ENCODE assay signal across 12 cellular contexts in the genomic region with DNA sequence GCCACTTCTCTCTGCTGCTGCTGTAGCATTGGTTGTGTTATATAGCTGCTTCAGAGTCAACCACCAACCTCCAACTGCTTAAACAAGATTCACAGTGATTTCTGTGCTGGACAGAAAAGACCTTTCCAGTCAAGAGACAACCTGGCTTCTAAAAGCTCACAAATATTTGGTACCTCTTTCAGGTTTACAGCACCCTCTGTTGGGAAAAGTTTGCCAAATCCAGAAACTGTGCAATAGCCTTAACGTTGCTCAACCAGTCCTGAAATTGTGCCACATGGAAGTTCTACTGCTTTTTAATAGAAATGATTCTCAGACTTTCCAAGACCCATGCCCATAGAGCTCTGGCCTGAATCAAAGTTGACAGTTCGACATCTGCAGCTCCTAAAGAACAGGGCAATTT.
DNase-seq lines count a peak whose midpoint lies in the region; ATAC-seq, FAIRE-seq and TF ChIP-seq lines count a peak whose summit lies in the region.
"Had no signal": no experiment of that assay in that cellular context is flagged by ENCODE, and none has a peak within 500 bp of the region (broad histone marks: within the 10 kb centered on the region; RNA-seq: fewer than 3 reads in every experiment).

No MANE protein-coding gene starts in this region.

- peak; percentile 14 for DNase-seq in DMS53 treated with DMSO at 0.1 percent for 48 hours (lab: John Stamatoyannopoulos, UW; ENCODE audit: unreplicated experiment)
- DNase-seq in SJCRH30 = peak; percentile 5 to 54
- DNase-seq in iPS-NIHi11 (ENCODE audit: low spot score) = peak; percentile 34
- no peak for DNase-seq in thyroid gland
- DNase-seq in pancreas = no peak
- no peak for DNase-seq in putamen (ENCODE audit: low spot score)
- no peak for DNase-seq in GM19239 (ENCODE audit: insufficient read length, low spot score)
- DNase-seq: activated CD4-positive, alpha-beta T cell treated with anti-CD3 and anti-CD28 coated beads for 36 hours; left colon had no signal

- ATAC-seq in HG02798 (IDR thresholded peaks at IDR 0.05; ENCODE audit: poor library complexity, unreplicated experiment) (peak; percentile 37), pancreas (no peak)
- ATAC-seq: activated CD4-positive, alpha-beta T cell treated with anti-CD3 and anti-CD28 coated beads for 36 hours; left colon had no signal

- H3K9me3 ChIP-seq in SJCRH30 (replicated peaks) = no peaks in the 10 kb centered on the region
- no peaks in the 10 kb centered on the region for H3K9me3 ChIP-seq in thyroid gland
- no peaks in the 10 kb centered on the region for H3K9me3 ChIP-seq in pancreas
- H3K9me3 ChIP-seq: tibial nerve had no signal

- no peak for TF ChIP-seq POLR2A in thyroid gland (IDR thresholded peaks at IDR 0.05)

- FAIRE-seq in pancreas (lab: Jason Lieb, UNC) (no peak), GM19239 (lab: Jason Lieb, UNC) (no peak)
- FAIRE-seq: H54 had no signal

- no peaks in the 10 kb centered on the region for H3K4me1 ChIP-seq in SJCRH30
- H3K4me1 ChIP-seq in thyroid gland = no peaks in the 10 kb centered on the region
- no peaks in the 10 kb centered on the region for H3K4me1 ChIP-seq in pancreas
- H3K4me1 ChIP-seq: tibial nerve had no signal

- H3K4me3 ChIP-seq in SJCRH30 (no peak overlapping the region), thyroid gland (replicated peaks in 1 of 3) (no peak overlapping the region), pancreas (no peak overlapping the region)
- H3K4me3 ChIP-seq: tibial nerve had no signal

- H3K27me3 ChIP-seq in SJCRH30 (no peaks in the 10 kb centered on the region), thyroid gland (no peaks in the 10 kb centered on the region), pancreas (peaks cover 0 to 24% (median 3%) of the 10 kb centered on the region in 4 donors)

- WGBS in thyroid gland, 2 donors = 38 to 45% methylated on average over 2 of the region's 2 CpGs
- 6 to 14% methylated on average over 2 of the region's 2 CpGs for WGBS in pancreas, 2 donors

- TF ChIP-seq CTCF in thyroid gland (IDR thresholded peaks at IDR 0.05) (no peak), pancreas (IDR thresholded peaks at IDR 0.05) (no peak)

- H3K27ac ChIP-seq in SJCRH30 = no peak overlapping the region
- no peak overlapping the region for H3K27ac ChIP-seq in thyroid gland
- H3K27ac ChIP-seq in pancreas = no peak overlapping the region
- H3K27ac ChIP-seq: tibial nerve had no signal

- H3K36me3 ChIP-seq in SJCRH30 (no peaks in the 10 kb centered on the region), thyroid gland (no peaks in the 10 kb centered on the region), pancreas (no peaks in the 10 kb centered on the region)
- H3K36me3 ChIP-seq: tibial nerve had no signal

- intact Hi-C loops in thyroid gland (cut with DNase I) (no loop called here), pancreas (cut with DNase I) (no loop called here)

Comparison
In these comparisons a context has a peak if more than half of its experiments do, and no peak if none do; other contexts are left out.
1. DNase-seq: peak in DMS53 treated with DMSO at 0.1 percent for 48 hours (single experiment), SJCRH30 (2 of 2) and iPS-NIHi11 (single experiment); none in thyroid gland (0 of 2), pancreas (0 of 6), putamen (single experiment) and GM19239 (single experiment).